Comparison of ENCODE assay signal across 1 cellular context in the genomic region with DNA sequence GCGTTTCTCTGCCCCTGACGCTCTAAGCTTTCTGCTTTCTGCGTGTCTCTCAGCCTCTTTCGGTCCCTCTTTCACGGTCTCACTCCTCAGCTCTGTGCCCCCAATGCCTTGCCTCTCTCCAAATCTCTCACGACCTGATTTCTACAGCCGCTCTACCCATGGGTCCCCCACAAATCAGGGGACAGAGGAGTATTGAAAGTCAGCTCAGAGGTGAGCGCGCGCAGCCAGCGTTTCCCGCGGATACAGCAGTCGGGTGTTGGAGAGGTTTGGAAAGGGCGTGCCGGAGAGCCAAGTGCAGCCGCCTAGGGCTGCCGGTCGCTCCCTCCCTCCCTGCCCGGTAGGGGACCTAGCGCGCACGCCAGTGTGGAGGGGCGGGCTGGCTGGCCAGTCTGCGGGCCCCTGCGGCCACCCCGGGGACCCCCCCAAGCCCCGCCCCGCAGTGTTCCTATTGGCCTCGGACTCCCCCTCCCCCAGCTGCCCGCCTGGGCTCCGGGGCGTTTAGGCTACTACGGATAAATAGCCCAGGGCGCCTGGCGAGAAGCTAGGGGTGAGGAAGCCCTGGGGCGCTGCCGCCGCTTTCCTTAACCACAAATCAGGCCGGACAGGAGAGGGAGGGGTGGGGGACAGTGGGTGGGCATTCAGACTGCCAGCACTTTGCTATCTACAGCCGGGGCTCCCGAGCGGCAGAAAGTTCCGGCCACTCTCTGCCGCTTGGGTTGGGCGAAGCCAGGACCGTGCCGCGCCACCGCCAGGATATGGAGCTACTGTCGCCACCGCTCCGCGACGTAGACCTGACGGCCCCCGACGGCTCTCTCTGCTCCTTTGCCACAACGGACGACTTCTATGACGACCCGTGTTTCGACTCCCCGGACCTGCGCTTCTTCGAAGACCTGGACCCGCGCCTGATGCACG.
A peak's percentile ranks its signal among the peaks of the same experiment; 100 is the strongest.
TF ChIP-seq lines count a peak whose summit lies in the region.

A gene (plus strand): TSS at position 544 of the 912 bp plus-strand sequence. CDS start 212 bp downstream, at position 756.

TF ChIP-seq in H1, 55 proteins besides CTCF, POLR2A, EP300 and RAD21 (continued from another document):
- TF ChIP-seq SIRT6 (IDR thresholded peaks at IDR 0.05; ENCODE audit: low read length), result no peak
- TF ChIP-seq BCL11A (IDR thresholded peaks at IDR 0.05; ENCODE audit: low read depth in 2 of 2, low read length in 2 of 2), result no peak
- TF ChIP-seq, protein P1, sequence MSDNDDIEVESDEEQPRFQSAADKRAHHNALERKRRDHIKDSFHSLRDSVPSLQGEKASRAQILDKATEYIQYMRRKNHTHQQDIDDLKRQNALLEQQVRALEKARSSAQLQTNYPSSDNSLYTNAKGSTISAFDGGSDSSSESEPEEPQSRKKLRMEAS (IDR thresholded peaks at IDR 0.05), result no peak; the same call in 1 of the 2 replicates
- no peak for TF ChIP-seq TCF12 (IDR thresholded peaks at IDR 0.05; ENCODE audit: low read depth, low read length)
- TF ChIP-seq FOSL1 (IDR thresholded peaks at IDR 0.05; ENCODE audit: insufficient read depth, low read depth, low read length), result no peak
- no peak for TF ChIP-seq KDM4A (IDR thresholded peaks at IDR 0.05; ENCODE audit: low read depth, low read length, severe bottlenecking)
- TF ChIP-seq CREB1 (IDR thresholded peaks at IDR 0.05), result no peak
- TF ChIP-seq, protein P2, sequence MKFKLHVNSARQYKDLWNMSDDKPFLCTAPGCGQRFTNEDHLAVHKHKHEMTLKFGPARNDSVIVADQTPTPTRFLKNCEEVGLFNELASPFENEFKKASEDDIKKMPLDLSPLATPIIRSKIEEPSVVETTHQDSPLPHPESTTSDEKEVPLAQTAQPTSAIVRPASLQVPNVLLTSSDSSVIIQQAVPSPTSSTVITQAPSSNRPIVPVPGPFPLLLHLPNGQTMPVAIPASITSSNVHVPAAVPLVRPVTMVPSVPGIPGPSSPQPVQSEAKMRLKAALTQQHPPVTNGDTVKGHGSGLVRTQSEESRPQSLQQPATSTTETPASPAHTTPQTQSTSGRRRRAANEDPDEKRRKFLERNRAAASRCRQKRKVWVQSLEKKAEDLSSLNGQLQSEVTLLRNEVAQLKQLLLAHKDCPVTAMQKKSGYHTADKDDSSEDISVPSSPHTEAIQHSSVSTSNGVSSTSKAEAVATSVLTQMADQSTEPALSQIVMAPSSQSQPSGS (IDR thresholded peaks at IDR 0.05; ENCODE audit: low read length), result no peak
- TF ChIP-seq SIX5 (IDR thresholded peaks at IDR 0.05; ENCODE audit: low read depth, low read length), result no peak
- no peak for TF ChIP-seq RBBP5 (IDR thresholded peaks at IDR 0.05; ENCODE audit: borderline replicate concordance, low read depth, low read length)
- TF ChIP-seq ASH2L (IDR thresholded peaks at IDR 0.05; ENCODE audit: low read length), result no peak
- no peak for TF ChIP-seq JUND (IDR thresholded peaks at IDR 0.05; ENCODE audit: low read length)
- no peak for TF ChIP-seq SRF (IDR thresholded peaks at IDR 0.05; ENCODE audit: low read depth, low read length)
- no peak for TF ChIP-seq POLR2AphosphoS5 (IDR thresholded peaks at IDR 0.05; ENCODE audit: low read depth, low read length)
- no peak for TF ChIP-seq CHD1 (IDR thresholded peaks at IDR 0.05; ENCODE audit: low read depth, low read length)
- TF ChIP-seq KDM1A (IDR thresholded peaks at IDR 0.05; ENCODE audit: borderline replicate concordance, low read length), result no peak
- TF ChIP-seq SP1 (IDR thresholded peaks at IDR 0.05; ENCODE audit: low read depth, low read length), result no peak
- no peak for TF ChIP-seq JUN (IDR thresholded peaks at IDR 0.05; ENCODE audit: low read depth, low read length)
- TF ChIP-seq CBX8 (IDR thresholded peaks at IDR 0.05; ENCODE audit: borderline replicate concordance, low read depth, low read length), result no peak
- TF ChIP-seq TEAD4 (IDR thresholded peaks at IDR 0.05; ENCODE audit: low read depth, low read length), result no peak
- peak; percentile 80 for TF ChIP-seq SUZ12 (IDR thresholded peaks at IDR 0.05; ENCODE audit: low read length)
- TF ChIP-seq, protein P3, sequence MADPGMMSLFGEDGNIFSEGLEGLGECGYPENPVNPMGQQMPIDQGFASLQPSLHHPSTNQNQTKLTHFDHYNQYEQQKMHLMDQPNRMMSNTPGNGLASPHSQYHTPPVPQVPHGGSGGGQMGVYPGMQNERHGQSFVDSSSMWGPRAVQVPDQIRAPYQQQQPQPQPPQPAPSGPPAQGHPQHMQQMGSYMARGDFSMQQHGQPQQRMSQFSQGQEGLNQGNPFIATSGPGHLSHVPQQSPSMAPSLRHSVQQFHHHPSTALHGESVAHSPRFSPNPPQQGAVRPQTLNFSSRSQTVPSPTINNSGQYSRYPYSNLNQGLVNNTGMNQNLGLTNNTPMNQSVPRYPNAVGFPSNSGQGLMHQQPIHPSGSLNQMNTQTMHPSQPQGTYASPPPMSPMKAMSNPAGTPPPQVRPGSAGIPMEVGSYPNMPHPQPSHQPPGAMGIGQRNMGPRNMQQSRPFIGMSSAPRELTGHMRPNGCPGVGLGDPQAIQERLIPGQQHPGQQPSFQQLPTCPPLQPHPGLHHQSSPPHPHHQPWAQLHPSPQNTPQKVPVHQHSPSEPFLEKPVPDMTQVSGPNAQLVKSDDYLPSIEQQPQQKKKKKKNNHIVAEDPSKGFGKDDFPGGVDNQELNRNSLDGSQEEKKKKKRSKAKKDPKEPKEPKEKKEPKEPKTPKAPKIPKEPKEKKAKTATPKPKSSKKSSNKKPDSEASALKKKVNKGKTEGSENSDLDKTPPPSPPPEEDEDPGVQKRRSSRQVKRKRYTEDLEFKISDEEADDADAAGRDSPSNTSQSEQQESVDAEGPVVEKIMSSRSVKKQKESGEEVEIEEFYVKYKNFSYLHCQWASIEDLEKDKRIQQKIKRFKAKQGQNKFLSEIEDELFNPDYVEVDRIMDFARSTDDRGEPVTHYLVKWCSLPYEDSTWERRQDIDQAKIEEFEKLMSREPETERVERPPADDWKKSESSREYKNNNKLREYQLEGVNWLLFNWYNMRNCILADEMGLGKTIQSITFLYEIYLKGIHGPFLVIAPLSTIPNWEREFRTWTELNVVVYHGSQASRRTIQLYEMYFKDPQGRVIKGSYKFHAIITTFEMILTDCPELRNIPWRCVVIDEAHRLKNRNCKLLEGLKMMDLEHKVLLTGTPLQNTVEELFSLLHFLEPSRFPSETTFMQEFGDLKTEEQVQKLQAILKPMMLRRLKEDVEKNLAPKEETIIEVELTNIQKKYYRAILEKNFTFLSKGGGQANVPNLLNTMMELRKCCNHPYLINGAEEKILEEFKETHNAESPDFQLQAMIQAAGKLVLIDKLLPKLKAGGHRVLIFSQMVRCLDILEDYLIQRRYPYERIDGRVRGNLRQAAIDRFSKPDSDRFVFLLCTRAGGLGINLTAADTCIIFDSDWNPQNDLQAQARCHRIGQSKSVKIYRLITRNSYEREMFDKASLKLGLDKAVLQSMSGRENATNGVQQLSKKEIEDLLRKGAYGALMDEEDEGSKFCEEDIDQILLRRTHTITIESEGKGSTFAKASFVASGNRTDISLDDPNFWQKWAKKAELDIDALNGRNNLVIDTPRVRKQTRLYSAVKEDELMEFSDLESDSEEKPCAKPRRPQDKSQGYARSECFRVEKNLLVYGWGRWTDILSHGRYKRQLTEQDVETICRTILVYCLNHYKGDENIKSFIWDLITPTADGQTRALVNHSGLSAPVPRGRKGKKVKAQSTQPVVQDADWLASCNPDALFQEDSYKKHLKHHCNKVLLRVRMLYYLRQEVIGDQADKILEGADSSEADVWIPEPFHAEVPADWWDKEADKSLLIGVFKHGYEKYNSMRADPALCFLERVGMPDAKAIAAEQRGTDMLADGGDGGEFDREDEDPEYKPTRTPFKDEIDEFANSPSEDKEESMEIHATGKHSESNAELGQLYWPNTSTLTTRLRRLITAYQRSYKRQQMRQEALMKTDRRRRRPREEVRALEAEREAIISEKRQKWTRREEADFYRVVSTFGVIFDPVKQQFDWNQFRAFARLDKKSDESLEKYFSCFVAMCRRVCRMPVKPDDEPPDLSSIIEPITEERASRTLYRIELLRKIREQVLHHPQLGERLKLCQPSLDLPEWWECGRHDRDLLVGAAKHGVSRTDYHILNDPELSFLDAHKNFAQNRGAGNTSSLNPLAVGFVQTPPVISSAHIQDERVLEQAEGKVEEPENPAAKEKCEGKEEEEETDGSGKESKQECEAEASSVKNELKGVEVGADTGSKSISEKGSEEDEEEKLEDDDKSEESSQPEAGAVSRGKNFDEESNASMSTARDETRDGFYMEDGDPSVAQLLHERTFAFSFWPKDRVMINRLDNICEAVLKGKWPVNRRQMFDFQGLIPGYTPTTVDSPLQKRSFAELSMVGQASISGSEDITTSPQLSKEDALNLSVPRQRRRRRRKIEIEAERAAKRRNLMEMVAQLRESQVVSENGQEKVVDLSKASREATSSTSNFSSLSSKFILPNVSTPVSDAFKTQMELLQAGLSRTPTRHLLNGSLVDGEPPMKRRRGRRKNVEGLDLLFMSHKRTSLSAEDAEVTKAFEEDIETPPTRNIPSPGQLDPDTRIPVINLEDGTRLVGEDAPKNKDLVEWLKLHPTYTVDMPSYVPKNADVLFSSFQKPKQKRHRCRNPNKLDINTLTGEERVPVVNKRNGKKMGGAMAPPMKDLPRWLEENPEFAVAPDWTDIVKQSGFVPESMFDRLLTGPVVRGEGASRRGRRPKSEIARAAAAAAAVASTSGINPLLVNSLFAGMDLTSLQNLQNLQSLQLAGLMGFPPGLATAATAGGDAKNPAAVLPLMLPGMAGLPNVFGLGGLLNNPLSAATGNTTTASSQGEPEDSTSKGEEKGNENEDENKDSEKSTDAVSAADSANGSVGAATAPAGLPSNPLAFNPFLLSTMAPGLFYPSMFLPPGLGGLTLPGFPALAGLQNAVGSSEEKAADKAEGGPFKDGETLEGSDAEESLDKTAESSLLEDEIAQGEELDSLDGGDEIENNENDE (IDR thresholded peaks at IDR 0.05; ENCODE audit: insufficient replicate concordance, low read length), result no peak
- no peak for TF ChIP-seq SP4 (IDR thresholded peaks at IDR 0.05; ENCODE audit: low read length)
- TF ChIP-seq BACH1 (IDR thresholded peaks at IDR 0.05; ENCODE audit: low read length), result no peak
- TF ChIP-seq SP2 (IDR thresholded peaks at IDR 0.05; ENCODE audit: low read length), result no peak
- no peak for TF ChIP-seq BRCA1 (IDR thresholded peaks at IDR 0.05; ENCODE audit: low read depth, low read length)
- TF ChIP-seq, protein P4, sequence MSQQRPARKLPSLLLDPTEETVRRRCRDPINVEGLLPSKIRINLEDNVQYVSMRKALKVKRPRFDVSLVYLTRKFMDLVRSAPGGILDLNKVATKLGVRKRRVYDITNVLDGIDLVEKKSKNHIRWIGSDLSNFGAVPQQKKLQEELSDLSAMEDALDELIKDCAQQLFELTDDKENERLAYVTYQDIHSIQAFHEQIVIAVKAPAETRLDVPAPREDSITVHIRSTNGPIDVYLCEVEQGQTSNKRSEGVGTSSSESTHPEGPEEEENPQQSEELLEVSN (IDR thresholded peaks at IDR 0.05), result peak; percentile 80
- TF ChIP-seq CEBPB (IDR thresholded peaks at IDR 0.05; ENCODE audit: low read depth, low read length), result no peak
- no peak for TF ChIP-seq GABPA (IDR thresholded peaks at IDR 0.05; ENCODE audit: borderline replicate concordance, insufficient read depth, low read length)
